ENCODE assay signal across 15 cellular contexts in genomic region chr4:144709159-144709558, GRCh38.
DNase-seq lines count a peak whose midpoint lies in the region; FAIRE-seq and TF ChIP-seq lines count a peak whose summit lies in the region.
"Had no signal": no experiment of that assay in that cellular context is flagged by ENCODE, and none has a peak within 500 bp of the region (broad histone marks: within the 10 kb centered on the region; RNA-seq: fewer than 3 reads in every experiment).

No MANE protein-coding gene starts in this region.

- H3K9me3 ChIP-seq in SJSA1 (replicated peaks), result no peaks in the 10 kb centered on the region
- H3K9me3 ChIP-seq: suprapubic skin had no signal

- TF ChIP-seq CTCF in fibroblast of pulmonary artery (IDR thresholded peaks at IDR 0.05; ENCODE audit: low read length, missing control alignments) (no peak), D721Med (IDR thresholded peaks at IDR 0.05; ENCODE audit: insufficient read depth, missing control alignments) (no peak)

- no peak overlapping the region for H3K27ac Mint-ChIP-seq in immature natural killer cell
- H3K27ac Mint-ChIP-seq: dendritic cell treated with granulocyte-macrophage colony-stimulating factor and Interleukin-4, amounts not matched to agents 40 ng/mL and 50 ng/mL, for 4 days; mesothelial cell of epicardium had no signal

- H3K4me3 ChIP-seq in SJSA1 (no peak overlapping the region), fibroblast of pulmonary artery (replicated peaks; ENCODE audit: low read depth, low read length) (no peak overlapping the region), skeletal muscle cell (ENCODE audit: low read depth, low read length) (no peak overlapping the region), H7 (ENCODE audit: insufficient read depth, low read depth, low read length) (no peak overlapping the region)
- H3K4me3 ChIP-seq: GM12878, suprapubic skin had no signal

- peaks cover 93% of the 10 kb centered on the region for H3K4me1 ChIP-seq in SJSA1 (replicated peaks)

- DNase-seq in H4 (ENCODE audit: low spot score) (peak; percentile 31), SJSA1 (ENCODE audit: low read depth in 1 of 2, low spot score in 2 of 2) (peak; percentile 94 to 96), fibroblast of pulmonary artery (ENCODE audit: low read depth) (peak; percentile 69), skeletal muscle cell (ENCODE audit: low read depth) (peak; percentile 71), NCI-H2107 treated with DMSO at 0.1 percent for 48 hours (lab: John Stamatoyannopoulos, UW; ENCODE audit: unreplicated experiment) (no peak), D721Med (ENCODE audit: insufficient read length, low spot score) (no peak), H7 (no peak), immature natural killer cell (no peak)
- DNase-seq: activated naive CD4-positive, alpha-beta T cell; Karpas-422; posterior cingulate gyrus had no signal

- H3K27me3 ChIP-seq in SJSA1 (replicated peaks), result no peaks in the 10 kb centered on the region
- H3K27me3 ChIP-seq in H7 (ENCODE audit: control insufficient read depth, insufficient read depth, low read length), result no peaks in the 10 kb centered on the region
- H3K27me3 ChIP-seq: suprapubic skin had no signal

- peaks cover 0 to 5% (median 2%) of the 10 kb centered on the region in 6 donors for H3K9me3 Mint-ChIP-seq in immature natural killer cell
- H3K9me3 Mint-ChIP-seq: dendritic cell treated with granulocyte-macrophage colony-stimulating factor and Interleukin-4, amounts not matched to agents 40 ng/mL and 50 ng/mL, for 4 days; mesothelial cell of epicardium had no signal

- no peak overlapping the region for H3K4me3 Mint-ChIP-seq in immature natural killer cell
- H3K4me3 Mint-ChIP-seq: dendritic cell treated with granulocyte-macrophage colony-stimulating factor and Interleukin-4, amounts not matched to agents 40 ng/mL and 50 ng/mL, for 4 days; mesothelial cell of epicardium had no signal

- no peak for FAIRE-seq in D721Med (lab: Jason Lieb, UNC)
- FAIRE-seq: GM12878 had no signal

- peaks cover 0 to 1% (median 0%) of the 10 kb centered on the region in 3 donors for H3K27me3 Mint-ChIP-seq in immature natural killer cell (ENCODE audit: low read depth in 3 of 3)
- H3K27me3 Mint-ChIP-seq: dendritic cell treated with granulocyte-macrophage colony-stimulating factor and Interleukin-4, amounts not matched to agents 40 ng/mL and 50 ng/mL, for 4 days had no signal

- peak overlapping the region; percentile 87 for H3K27ac ChIP-seq in SJSA1
- H3K27ac ChIP-seq: suprapubic skin had no signal

- H3K4me1 Mint-ChIP-seq in immature natural killer cell, result no peaks in the 10 kb centered on the region

- H3K36me3 Mint-ChIP-seq in immature natural killer cell, result no peaks in the 10 kb centered on the region
- H3K36me3 Mint-ChIP-seq: mesothelial cell of epicardium had no signal

- H3K36me3 ChIP-seq in SJSA1 (0 out of 2 replicates have a peak, but pooled peaks cover 4% of the 10 kb centered on the region), H7 (replicated peaks; ENCODE audit: control insufficient read depth, insufficient read depth, low read length) (no peaks in the 10 kb centered on the region)
- H3K36me3 ChIP-seq: suprapubic skin had no signal

Comparison
In these comparisons a context has a peak if more than half of its experiments do, and no peak if none do; other contexts are left out.
1. DNase-seq: peak in H4 (single experiment), SJSA1 (2 of 2), fibroblast of pulmonary artery (single experiment) and skeletal muscle cell (single experiment); none in NCI-H2107 treated with DMSO at 0.1 percent for 48 hours (single experiment), D721Med (single experiment), H7 (single experiment) and immature natural killer cell (0 of 3).